9 cellular contexts compared by ENCODE assay signal in genomic region chr20:32685541-32686529, GRCh38. TPM values are rescaled to one million over a fixed set of nuclear protein-coding genes. Genes with fewer than 3 reads are reported as not detected.
DNase-seq lines count a peak whose midpoint lies in the region; TF ChIP-seq lines count a peak whose summit lies in the region.
"Had no signal": no experiment of that assay in that cellular context is flagged by ENCODE, and none has a peak within 500 bp of the region (broad histone marks: within the 10 kb centered on the region; RNA-seq: fewer than 3 reads in every experiment).

No MANE protein-coding gene starts in this region.

- H3K79me2 ChIP-seq in ACC112 (ENCODE audit: control insufficient read depth, insufficient read depth, low read length, unreplicated experiment): no peaks in the 10 kb centered on the region
- H3K79me2 ChIP-seq in hepatocyte: no peaks in the 10 kb centered on the region
- no peaks in the 10 kb centered on the region for H3K79me2 ChIP-seq in PC-9 (ENCODE audit: low read depth)

- H2AFZ ChIP-seq in ACC112 (ENCODE audit: low read length, unreplicated experiment): peak overlapping the region; percentile 35
- H2AFZ ChIP-seq in hepatocyte: peak overlapping the region; percentile 0
- H2AFZ ChIP-seq in PC-9: no peak overlapping the region

- POLR2A ChIA-PET in PC-9 (lab: Charles Lee; ENCODE audit: unreplicated experiment): no interaction called here

- H3F3A ChIP-seq in PC-9 (ENCODE audit: insufficient read depth, low read depth): no peaks in the 10 kb centered on the region

- H3K9me2 ChIP-seq in hepatocyte (replicated peaks; ENCODE audit: insufficient read depth): no peaks in the 10 kb centered on the region
- no peaks in the 10 kb centered on the region for H3K9me2 ChIP-seq in PC-9 (ENCODE audit: insufficient read depth)

- H3K4me1 ChIP-seq in ACC112 (ENCODE audit: control insufficient read depth, insufficient read depth, low read length, unreplicated experiment) (peaks cover 8% of the 10 kb centered on the region), hepatocyte (ENCODE audit: insufficient read depth) (peaks cover 26% of the 10 kb centered on the region), PC-9 (replicated peaks; ENCODE audit: insufficient read depth) (peaks cover 9% of the 10 kb centered on the region)

- intact Hi-C loops in PC-9 (cut with micrococcal nuclease; ENCODE audit: unreplicated experiment): no loop called here

- no peaks in the 10 kb centered on the region for H3K36me3 ChIP-seq in ACC112 (ENCODE audit: insufficient read depth, low read length)
- no peaks in the 10 kb centered on the region for H3K36me3 ChIP-seq in WERI-Rb-1
- no peaks in the 10 kb centered on the region for H3K36me3 ChIP-seq in hepatocyte (replicated peaks; ENCODE audit: insufficient read depth, low read depth)
- H3K36me3 ChIP-seq in PC-9 (ENCODE audit: low read depth): no peaks in the 10 kb centered on the region

- H3K27me3 ChIP-seq in ACC112 (ENCODE audit: insufficient read depth, low read length) (no peaks in the 10 kb centered on the region), WERI-Rb-1 (ENCODE audit: insufficient read depth, low read depth, severe bottlenecking) (no peaks in the 10 kb centered on the region), hepatocyte (no peaks in the 10 kb centered on the region), PC-9 (ENCODE audit: insufficient read depth, low read depth) (no peaks in the 10 kb centered on the region)

- no TSS peak for BruUV-seq in PC-9 (replicated peaks; lab: Mats Ljungman, UMichigan)

- H3K9me3 ChIP-seq in WERI-Rb-1 (ENCODE audit: severe bottlenecking) (no peaks in the 10 kb centered on the region), hepatocyte (ENCODE audit: low read depth) (no peaks in the 10 kb centered on the region), PC-9 (ENCODE audit: insufficient read depth, low read depth) (no peaks in the 10 kb centered on the region)

- H3K27ac ChIP-seq in ACC112 (ENCODE audit: low read depth, low read length): peak overlapping the region; percentile 77
- H3K27ac ChIP-seq in WERI-Rb-1: peak overlapping the region; percentile 44
- H3K27ac ChIP-seq in hepatocyte: peak overlapping the region; percentile 76
- H3K27ac ChIP-seq in PC-9: no peak overlapping the region

- CTCF ChIA-PET in PC-9 (lab: Charles Lee): no interaction called here

- H4K20me1 ChIP-seq in hepatocyte (ENCODE audit: insufficient read depth, poor library complexity, severe bottlenecking): no peaks in the 10 kb centered on the region
- H4K20me1 ChIP-seq in PC-9 (ENCODE audit: insufficient read depth): no peaks in the 10 kb centered on the region

- H3K4me2 ChIP-seq in hepatocyte (peak overlapping the region; percentile 4), PC-9 (no peak overlapping the region)

- TF ChIP-seq CTCF in WERI-Rb-1 (IDR thresholded peaks at IDR 0.05; ENCODE audit: low read depth, low read length): no peak
- TF ChIP-seq CTCF in hepatocyte (IDR thresholded peaks at IDR 0.05; ENCODE audit: poor library complexity): no peak
- TF ChIP-seq CTCF in PC-9 (conservative IDR thresholded peaks at IDR 0.05): no peak

- H3K4me3 ChIP-seq in ACC112 (ENCODE audit: low read depth, low read length) (no peak overlapping the region), WERI-Rb-1 (ENCODE audit: low read depth, low read length) (no peak overlapping the region), hepatocyte (no peak overlapping the region), PC-9 (no peak overlapping the region)

- DNase-seq in HS-5 (ENCODE audit: low read depth): peak; percentile 96
- DNase-seq in WERI-Rb-1: peak; percentile 67
- peak; percentile 84 for DNase-seq in hepatocyte (ENCODE audit: low spot score)
- no peak for DNase-seq in PC-9
- DNase-seq in cerebellar cortex (ENCODE audit: low spot score): no peak
- no peak for DNase-seq in NCI-H2227 (lab: John Stamatoyannopoulos, UW; ENCODE audit: unreplicated experiment)
- DNase-seq in midbrain (lab: John Stamatoyannopoulos, UW): no peak
- DNase-seq: DND-41 had no signal

- 27% methylated on average over 17 of the region's 17 CpGs for WGBS in hepatocyte (ENCODE audit: low lambda C conversion rate, missing lambda C conversion rate)

RNA-seq across cellular contexts. Expression of gene C20orf203, which starts 12.1 kb away (rescaled TPM):
- total RNA-seq in hepatocyte (not detected in 2 replicates), PC-9 (2021) (0.08 TPM in 1 of 2 replicates, not detected in the other)
- not detected in 2 replicates for polyA plus RNA-seq in hepatocyte

RNA-seq across cellular contexts. Expression of gene COMMD7, which starts 57.4 kb away (rescaled TPM):
- total RNA-seq in hepatocyte: 62.7 and 75.0 TPM in 2 replicates
- 106 and 118 TPM in 2 replicates for polyA plus RNA-seq in hepatocyte
- total RNA-seq in PC-9 (2021): 42.3 and 43.0 TPM in 2 replicates

Comparison
In these comparisons a context has a peak if more than half of its experiments do, and no peak if none do; other contexts are left out.
1. DNase-seq: peak in HS-5 (single experiment), WERI-Rb-1 (single experiment) and hepatocyte (single experiment); none in PC-9 (0 of 2), cerebellar cortex (single experiment), NCI-H2227 (single experiment) and midbrain (single experiment).